In genomic region chr19:1067341-1068103, GRCh38 we compare ENCODE assay signal across 8 cellular contexts. TPM values are rescaled to one million over a fixed set of nuclear protein-coding genes. Genes with fewer than 3 reads are reported as not detected.
DNase-seq lines count a peak whose midpoint lies in the region; ATAC-seq and TF ChIP-seq lines count a peak whose summit lies in the region.

No MANE protein-coding gene starts in this region.

- peaks cover 36% of the 10 kb centered on the region for H3K36me3 Mint-ChIP-seq in activated CD8-positive, alpha-beta T cell treated with anti-CD3 and anti-CD28 coated beads, Interleukin-2, amount 10 ng/mL, durations not matched to agents 7 days and 5 days (ENCODE audit: low read depth)

- peak overlapping the region; percentile 96 for H3K4me2 ChIP-seq in DOHH2 (ENCODE audit: low read length)

- H3K9ac ChIP-seq in iPS-18a (ENCODE audit: low read length), result no peak overlapping the region

- peak overlapping the region; percentile 96 for H3K27ac Mint-ChIP-seq in activated CD8-positive, alpha-beta T cell treated with anti-CD3 and anti-CD28 coated beads, Interleukin-2, amount 10 ng/mL, durations not matched to agents 7 days and 5 days

- peak; percentile 55 for DNase-seq in activated CD8-positive, alpha-beta T cell treated with anti-CD3 and anti-CD28 coated beads, Interleukin-2, amount 10 ng/mL, durations not matched to agents 7 days and 5 days
- DNase-seq in tibial artery (no peak), head of caudate nucleus (no peak), HuH-7.5 (ENCODE audit: low spot score) (no peak), A172 (ENCODE audit: low spot score) (no peak)

- peak; percentile 14 for ATAC-seq in HG03095 (IDR thresholded peaks at IDR 0.05; ENCODE audit: unreplicated experiment)
- peak; percentile 38 for ATAC-seq in activated CD8-positive, alpha-beta T cell treated with anti-CD3 and anti-CD28 coated beads, Interleukin-2, amount 10 ng/mL, durations not matched to agents 7 days and 5 days

- H3K4me3 ChIP-seq in DOHH2 (ENCODE audit: low read length) (peak overlapping the region; percentile 88), iPS-18a (ENCODE audit: low read length) (peak overlapping the region; percentile 37), tibial artery (peak overlapping the region; percentile 37 to 51)

- H3K9me3 ChIP-seq in DOHH2 (ENCODE audit: control insufficient read depth, insufficient read depth, low read length) (no peaks in the 10 kb centered on the region), iPS-18a (ENCODE audit: control insufficient read depth, low read depth, low read length) (no peaks in the 10 kb centered on the region), tibial artery (no peaks in the 10 kb centered on the region)

- H3K9me2 ChIP-seq in DOHH2 (replicated peaks; ENCODE audit: control insufficient read depth, low read length), result no peaks in the 10 kb centered on the region

- intact Hi-C loops in tibial artery (cut with DNase I; ENCODE audit: low total_unique reads), result no loop called here
- intact Hi-C loops in head of caudate nucleus (cut with DNase I), result no loop called here

- H3K36me3 ChIP-seq in DOHH2 (ENCODE audit: control insufficient read depth, low read length) (peaks cover 25% of the 10 kb centered on the region), iPS-18a (ENCODE audit: control insufficient read depth, low read depth, low read length) (no peaks in the 10 kb centered on the region), tibial artery (no peaks in the 10 kb centered on the region)

- H3K4me1 ChIP-seq in DOHH2 (ENCODE audit: control insufficient read depth, low read length) (peaks cover 48% of the 10 kb centered on the region), iPS-18a (ENCODE audit: control insufficient read depth, low read depth, low read length) (peaks cover 8% of the 10 kb centered on the region), tibial artery (peaks cover 3 to 59% (median 47%) of the 10 kb centered on the region in 4 donors)

- POLR2A ChIA-PET in activated CD8-positive, alpha-beta T cell treated with anti-CD3 and anti-CD28 coated beads, Interleukin-2, amount 10 ng/mL, durations not matched to agents 7 days and 5 days (lab: Charles Lee), result interaction anchor here (0.7 to 5.5 kb wide), 21 partner anchors 11 to 202 kb away, joined by 3 to 113 read pairs (median 4); partner anchors contain the start of genes ABCA7, CIRBP, CNN2 and GPX4

- H3K27ac ChIP-seq in DOHH2 (ENCODE audit: low read depth, low read length) (peak overlapping the region; percentile 91), iPS-18a (ENCODE audit: low read length) (no peak overlapping the region), tibial artery (no peak overlapping the region)

- peaks cover 13% of the 10 kb centered on the region for H3F3A ChIP-seq in DOHH2 (ENCODE audit: control insufficient read depth, insufficient read depth)

- H4K20me1 ChIP-seq in DOHH2 (ENCODE audit: control insufficient read depth, insufficient read depth, low read depth, low read length), result no peaks in the 10 kb centered on the region

- TF ChIP-seq CTCF in DOHH2 (IDR thresholded peaks at IDR 0.05; ENCODE audit: low read depth, low read length, poor library complexity, severe bottlenecking), result no peak
- TF ChIP-seq CTCF in tibial artery (IDR thresholded peaks at IDR 0.05), result no peak

- H3K27me3 Mint-ChIP-seq in activated CD8-positive, alpha-beta T cell treated with anti-CD3 and anti-CD28 coated beads, Interleukin-2, amount 10 ng/mL, durations not matched to agents 7 days and 5 days (ENCODE audit: low read depth), result no peaks in the 10 kb centered on the region

- H3K27me3 ChIP-seq in DOHH2 (ENCODE audit: control insufficient read depth, low read length) (no peaks in the 10 kb centered on the region), iPS-18a (ENCODE audit: control insufficient read depth, insufficient read depth, low read length) (peaks cover 72% of the 10 kb centered on the region), tibial artery (peaks cover 0 to 70% of the 10 kb centered on the region in 2 donors)

- peaks cover 44% of the 10 kb centered on the region for H3K79me2 ChIP-seq in DOHH2 (ENCODE audit: control insufficient read depth, low read length)

- CTCF ChIA-PET in activated CD8-positive, alpha-beta T cell treated with anti-CD3 and anti-CD28 coated beads, Interleukin-2, amount 10 ng/mL, durations not matched to agents 7 days and 5 days (lab: Charles Lee), result interaction anchor here (0.6 to 4.8 kb wide), 15 partner anchors 9 to 199 kb away, joined by 3 to 33 read pairs (median 6); partner anchors contain the start of genes ABCA7 and CNN2

- peak overlapping the region; percentile 91 for H3K4me3 Mint-ChIP-seq in activated CD8-positive, alpha-beta T cell treated with anti-CD3 and anti-CD28 coated beads, Interleukin-2, amount 10 ng/mL, durations not matched to agents 7 days and 5 days

- H3K9me3 Mint-ChIP-seq in activated CD8-positive, alpha-beta T cell treated with anti-CD3 and anti-CD28 coated beads, Interleukin-2, amount 10 ng/mL, durations not matched to agents 7 days and 5 days (ENCODE audit: insufficient read depth), result no peaks in the 10 kb centered on the region

- peaks cover 60% of the 10 kb centered on the region for H3K4me1 Mint-ChIP-seq in activated CD8-positive, alpha-beta T cell treated with anti-CD3 and anti-CD28 coated beads, Interleukin-2, amount 10 ng/mL, durations not matched to agents 7 days and 5 days (ENCODE audit: low read depth)

RNA-seq across cellular contexts. Expression of gene ARHGAP45, which starts 0.6 kb away (rescaled TPM):
- total RNA-seq in activated CD8-positive, alpha-beta T cell treated with anti-CD3 and anti-CD28 coated beads, Interleukin-2, amount 10 ng/mL, durations not matched to agents 7 days and 5 days, result 100 to 1,000 TPM; 433 to 445 TPM
- total RNA-seq in A172 (2014; rRNA removed; shearing (Covaris generic)), result 3.1 and 4.9 TPM in 2 replicates

RNA-seq across cellular contexts. Expression of gene ABCA7, which starts 27.6 kb away (rescaled TPM):
- 10 to 100 TPM; 76.6 to 77.5 TPM for total RNA-seq in activated CD8-positive, alpha-beta T cell treated with anti-CD3 and anti-CD28 coated beads, Interleukin-2, amount 10 ng/mL, durations not matched to agents 7 days and 5 days
- total RNA-seq in A172 (2014; rRNA removed; shearing (Covaris generic)), result 5.1 and 8.6 TPM in 2 replicates

RNA-seq across cellular contexts. Expression of gene POLR2E, which starts 27.7 kb away (rescaled TPM):
- 100 to 1,000 TPM; 176 to 177 TPM for total RNA-seq in activated CD8-positive, alpha-beta T cell treated with anti-CD3 and anti-CD28 coated beads, Interleukin-2, amount 10 ng/mL, durations not matched to agents 7 days and 5 days
- total RNA-seq in A172 (2014; rRNA removed; shearing (Covaris generic)), result 265 and 318 TPM in 2 replicates

RNA-seq across cellular contexts. Expression of gene GPX4, which starts 36.3 kb away (rescaled TPM):
- total RNA-seq in activated CD8-positive, alpha-beta T cell treated with anti-CD3 and anti-CD28 coated beads, Interleukin-2, amount 10 ng/mL, durations not matched to agents 7 days and 5 days, result 100 to 1,000 TPM; 174 to 177 TPM
- 323 and 353 TPM in 2 replicates for total RNA-seq in A172 (2014; rRNA removed; shearing (Covaris generic))

RNA-seq across cellular contexts. Expression of gene CNN2, which starts 41.1 kb away (rescaled TPM):
- 100 to 1,000 TPM; 417 to 455 TPM for total RNA-seq in activated CD8-positive, alpha-beta T cell treated with anti-CD3 and anti-CD28 coated beads, Interleukin-2, amount 10 ng/mL, durations not matched to agents 7 days and 5 days
- total RNA-seq in A172 (2014; rRNA removed; shearing (Covaris generic)), result 219 and 243 TPM in 2 replicates

Comparison
In these comparisons a context has a peak if more than half of its experiments do, and no peak if none do; other contexts are left out.
1. H3K4me3 ChIP-seq: peak in every context shown above with its lines; median percentile 88 in DOHH2; 44 in tibial artery; 37 in iPS-18a.
2. RNA of gene ARHGAP45, which starts 0.6 kb away (total RNA-seq): 433 to 445 TPM in activated CD8-positive, alpha-beta T cell treated with anti-CD3 and anti-CD28 coated beads, Interleukin-2, amount 10 ng/mL, durations not matched to agents 7 days and 5 days; 3.1 to 4.9 TPM in A172; every median in the first group is over 10 times any median in the second.